21 cellular contexts compared by ENCODE assay signal in genomic region chr19:49977111-49977510, GRCh38. TPM values are rescaled to one million over a fixed set of nuclear protein-coding genes. Genes with fewer than 3 reads are reported as not detected.
DNase-seq lines count a peak whose midpoint lies in the region; ATAC-seq and TF ChIP-seq lines count a peak whose summit lies in the region.
"Had no signal": no experiment of that assay in that cellular context is flagged by ENCODE, and none has a peak within 500 bp of the region (broad histone marks: within the 10 kb centered on the region; RNA-seq: fewer than 3 reads in every experiment).

No MANE protein-coding gene starts in this region.

- intact Hi-C loops in Right ventricle myocardium inferior (cut with DNase I) = no loop called here
- intact Hi-C loops in lower lobe of right lung (cut with DNase I) = no loop called here
- intact Hi-C loops in testis (cut with DNase I; ENCODE audit: low total_unique reads) = no loop called here

- TF ChIP-seq CTCF in right atrium auricular region (IDR thresholded peaks at IDR 0.05) (no peak), lower lobe of right lung (IDR thresholded peaks at IDR 0.05) (no peak), foreskin fibroblast (IDR thresholded peaks at IDR 0.05; ENCODE audit: low read depth, low read length) (no peak), testis (IDR thresholded peaks at IDR 0.05) (no peak), endodermal cell (conservative IDR thresholded peaks at IDR 0.05) (no peak)

- no peak overlapping the region for H3K4me3 Mint-ChIP-seq in central memory CD8-positive, alpha-beta T cell
- H3K4me3 Mint-ChIP-seq in endodermal cell = no peak overlapping the region
- H3K4me3 Mint-ChIP-seq: CD14-positive monocyte; CD4-positive, alpha-beta memory T cell had no signal

- H3K9ac ChIP-seq in endodermal cell (ENCODE audit: extremely low read depth, low read length, poor library complexity, severe bottlenecking) = no peak overlapping the region
- H3K9ac ChIP-seq: BLaER1, GM23248 had no signal

- no peak overlapping the region for H3K4me3 ChIP-seq in right atrium auricular region
- no peak overlapping the region for H3K4me3 ChIP-seq in lower lobe of right lung
- H3K4me3 ChIP-seq in foreskin fibroblast (ENCODE audit: low read depth in 1 of 2, low read length in 2 of 2) = no peak overlapping the region
- H3K4me3 ChIP-seq in testis = no peak overlapping the region
- H3K4me3 ChIP-seq in endodermal cell (ENCODE audit: low read length) = no peak overlapping the region
- H3K4me3 ChIP-seq: BLaER1, GM23248 had no signal

- peaks cover 36% of the 10 kb centered on the region for H3K36me3 ChIP-seq in right atrium auricular region
- H3K36me3 ChIP-seq in lower lobe of right lung = peaks cover 64% of the 10 kb centered on the region
- no peaks in the 10 kb centered on the region for H3K36me3 ChIP-seq in testis (ENCODE audit: low read depth, missing control alignments)
- peaks cover 5% of the 10 kb centered on the region for H3K36me3 ChIP-seq in endodermal cell (ENCODE audit: control insufficient read depth, insufficient read depth, low read length)

- peak; percentile 62 for DNase-seq in Right ventricle myocardium inferior (ENCODE audit: missing footprints)
- DNase-seq in right atrium auricular region (ENCODE audit: low spot score) = no peak
- no peak for DNase-seq in central memory CD8-positive, alpha-beta T cell (ENCODE audit: low spot score in 2 of 2)
- peak; percentile 39 for DNase-seq in lower lobe of right lung
- DNase-seq in foreskin fibroblast = no peak
- DNase-seq in testis = no peak
- DNase-seq in endodermal cell = no peak
- DNase-seq: 8988T; Calu3; CD4-positive, alpha-beta memory T cell; DMS79 treated with DMSO at 0.1 percent for 48 hours; GF-D8; HCEC 1CT had no signal

- H3K27me3 ChIP-seq in right atrium auricular region (no peaks in the 10 kb centered on the region), lower lobe of right lung (ENCODE audit: low read depth) (no peaks in the 10 kb centered on the region), testis (no peaks in the 10 kb centered on the region), endodermal cell (ENCODE audit: control insufficient read depth, insufficient read depth, low read length, poor library complexity, severe bottlenecking) (no peaks in the 10 kb centered on the region)
- H3K27me3 ChIP-seq: BLaER1 had no signal

- H3K27me3 Mint-ChIP-seq in central memory CD8-positive, alpha-beta T cell = no peaks in the 10 kb centered on the region
- peaks cover 6% of the 10 kb centered on the region for H3K27me3 Mint-ChIP-seq in endodermal cell (ENCODE audit: insufficient read depth)
- H3K27me3 Mint-ChIP-seq: CD4-positive, alpha-beta memory T cell had no signal

- no peak for TF ChIP-seq POLR2A in testis (IDR thresholded peaks at IDR 0.05)

- H3K9me3 Mint-ChIP-seq in central memory CD8-positive, alpha-beta T cell = no peaks in the 10 kb centered on the region
- no peaks in the 10 kb centered on the region for H3K9me3 Mint-ChIP-seq in endodermal cell
- H3K9me3 Mint-ChIP-seq: CD4-positive, alpha-beta memory T cell had no signal

- peaks cover 5% of the 10 kb centered on the region for H3K4me1 Mint-ChIP-seq in central memory CD8-positive, alpha-beta T cell
- no peaks in the 10 kb centered on the region for H3K4me1 Mint-ChIP-seq in endodermal cell
- H3K4me1 Mint-ChIP-seq: CD4-positive, alpha-beta memory T cell had no signal

- H3K27ac ChIP-seq in right atrium auricular region = no peak overlapping the region
- no peak overlapping the region for H3K27ac ChIP-seq in lower lobe of right lung
- no peak overlapping the region for H3K27ac ChIP-seq in testis
- no peak overlapping the region for H3K27ac ChIP-seq in endodermal cell (ENCODE audit: low read depth, low read length)
- H3K27ac ChIP-seq: BLaER1, GM23248, HL-60 had no signal

- peaks cover 14% of the 10 kb centered on the region for H3K36me3 Mint-ChIP-seq in central memory CD8-positive, alpha-beta T cell (ENCODE audit: insufficient read depth)
- H3K36me3 Mint-ChIP-seq in endodermal cell (ENCODE audit: low read depth) = peaks cover 30% of the 10 kb centered on the region

- no peaks in the 10 kb centered on the region for H3K9me3 ChIP-seq in right atrium auricular region
- H3K9me3 ChIP-seq in lower lobe of right lung = no peaks in the 10 kb centered on the region
- no peaks in the 10 kb centered on the region for H3K9me3 ChIP-seq in testis
- no peaks in the 10 kb centered on the region for H3K9me3 ChIP-seq in endodermal cell (ENCODE audit: control insufficient read depth, low read length)
- H3K9me3 ChIP-seq: BLaER1 had no signal

- 73% methylated on average over 14 of the region's 14 CpGs for WGBS in testis, 2 donors
- WGBS in endodermal cell (ENCODE audit: insufficient coverage in 1 of 2, insufficient read length in 1 of 2), 2 experiments = 90 to 93% methylated on average over 9 to 14 of the region's 14 CpGs

- H3K27ac Mint-ChIP-seq in central memory CD8-positive, alpha-beta T cell (ENCODE audit: low read depth) = peak overlapping the region; percentile 80
- no peak overlapping the region for H3K27ac Mint-ChIP-seq in endodermal cell
- H3K27ac Mint-ChIP-seq: CD14-positive monocyte had no signal

- no peak for ATAC-seq in Right ventricle myocardium inferior
- no peak for ATAC-seq in central memory CD8-positive, alpha-beta T cell (replicated peaks; ENCODE audit: extremely low read depth, poor library complexity, severe bottlenecking)
- ATAC-seq in lower lobe of right lung = no peak

- peaks cover 0 to 4% of the 10 kb centered on the region in 2 donors for H3K4me1 ChIP-seq in right atrium auricular region
- H3K4me1 ChIP-seq in lower lobe of right lung = peaks cover 2% of the 10 kb centered on the region
- peaks cover 4% of the 10 kb centered on the region for H3K4me1 ChIP-seq in testis
- no peaks in the 10 kb centered on the region for H3K4me1 ChIP-seq in endodermal cell (ENCODE audit: control insufficient read depth, insufficient read depth, low read length)
- H3K4me1 ChIP-seq: BLaER1 had no signal

RNA-seq across cellular contexts. Expression of gene SIGLEC11, which starts 16.1 kb away (rescaled TPM):
- 0.60 TPM for total RNA-seq in Right ventricle myocardium inferior
- 1 to 10 TPM in 1 of 2 donors, under 1 TPM in 1; 0.19 to 2.2 TPM for total RNA-seq in right atrium auricular region
- 7.7 TPM for total RNA-seq in lower lobe of right lung
- total RNA-seq in testis = 1 to 10 TPM; 6.0 to 8.5 TPM
- 5.8 TPM for polyA plus RNA-seq in testis (ENCODE audit: insufficient read depth, low read depth, low replicate concordance)
- total RNA-seq in endodermal cell = not detected
- polyA plus RNA-seq in endodermal cell (2013, experiment 1 of 2) = not detected
- not detected for polyA plus RNA-seq in endodermal cell (2013, experiment 2 of 2)
- total RNA-seq: A673; Calu3; CD4-positive, alpha-beta memory T cell; GM23248; H4; HT1080 had no signal
- polyA plus RNA-seq: AG04450; CD4-positive, alpha-beta memory T cell; GM23248 had no signal

RNA-seq across cellular contexts. Expression of gene NUP62, which starts 47.8 kb away (rescaled TPM):
- total RNA-seq in Right ventricle myocardium inferior (30.4 TPM), right atrium auricular region (10 to 100 TPM; 23.5 to 32.6 TPM), lower lobe of right lung (36.5 TPM), testis (100 to 1,000 TPM in 1 of 2 donors, 10 to 100 TPM in 1; 78.4 to 112 TPM), endodermal cell (10 to 100 TPM; 84.9 to 96.4 TPM)
- 135 TPM for polyA plus RNA-seq in testis (ENCODE audit: insufficient read depth, low read depth, low replicate concordance)
- polyA plus RNA-seq in endodermal cell (2013, experiment 1 of 2) = 80.0 TPM
- polyA plus RNA-seq in endodermal cell (2013, experiment 2 of 2) = 78.3 TPM

RNA-seq across cellular contexts. Expression of gene VRK3, which starts 48.1 kb away (rescaled TPM):
- total RNA-seq in Right ventricle myocardium inferior (22.9 TPM), right atrium auricular region (10 to 100 TPM; 20.5 to 25.5 TPM), lower lobe of right lung (47.1 TPM), testis (100 to 1,000 TPM; 143 to 237 TPM), endodermal cell (10 to 100 TPM; 43.5 to 48.9 TPM)
- polyA plus RNA-seq in testis (ENCODE audit: insufficient read depth, low read depth, low replicate concordance) = 375 TPM
- 41.0 TPM for polyA plus RNA-seq in endodermal cell (2013, experiment 1 of 2)
- 37.5 TPM for polyA plus RNA-seq in endodermal cell (2013, experiment 2 of 2)

RNA-seq across cellular contexts. Expression of gene ATF5, which starts 48.1 kb away (rescaled TPM):
- total RNA-seq in Right ventricle myocardium inferior = 10.4 TPM
- total RNA-seq in right atrium auricular region = 1 to 10 TPM; 3.8 to 5.9 TPM
- 13.8 TPM for total RNA-seq in lower lobe of right lung
- 10 to 100 TPM; 31.3 to 38.5 TPM for total RNA-seq in testis
- polyA plus RNA-seq in testis (ENCODE audit: insufficient read depth, low read depth, low replicate concordance) = 64.5 TPM
- 10 to 100 TPM in 1 of 2 donors, 1 to 10 TPM in 1; 7.4 to 12.0 TPM for total RNA-seq in endodermal cell
- polyA plus RNA-seq in endodermal cell (2013, experiment 1 of 2) = 11.8 TPM
- polyA plus RNA-seq in endodermal cell (2013, experiment 2 of 2) = 9.1 TPM

RNA-seq across cellular contexts. Expression of gene ZNF473, which starts 48.7 kb away (rescaled TPM):
- total RNA-seq in Right ventricle myocardium inferior (3.2 TPM), right atrium auricular region (1 to 10 TPM; 2.3 to 4.2 TPM), lower lobe of right lung (6.8 TPM), testis (10 to 100 TPM; 77.7 to 92.8 TPM), endodermal cell (10 to 100 TPM in 1 of 2 donors, 1 to 10 TPM in 1; 9.5 to 12.0 TPM)
- 106 TPM for polyA plus RNA-seq in testis (ENCODE audit: insufficient read depth, low read depth, low replicate concordance)
- 11.0 TPM for polyA plus RNA-seq in endodermal cell (2013, experiment 1 of 2)
- polyA plus RNA-seq in endodermal cell (2013, experiment 2 of 2) = 10.1 TPM

Comparison
In these comparisons a context has a peak if more than half of its experiments do, and no peak if none do; other contexts are left out.
1. DNase-seq: peak in Right ventricle myocardium inferior (single experiment) and lower lobe of right lung (single experiment); none in right atrium auricular region (single experiment), central memory CD8-positive, alpha-beta T cell (0 of 2), foreskin fibroblast (0 of 2), testis (single experiment) and endodermal cell (single experiment).